In genomic region chr5:65906256-65906655, GRCh38 we compare ENCODE assay signal across 5 cellular contexts.
"Had no signal": no experiment of that assay in that cellular context is flagged by ENCODE, and none has a peak within 500 bp of the region (broad histone marks: within the 10 kb centered on the region; RNA-seq: fewer than 3 reads in every experiment).

No MANE protein-coding gene starts in this region.

- DNase-seq: IMR-90, KBM-7 had no signal

- H3K27ac ChIP-seq: HL-60 had no signal

- FAIRE-seq: HTR-8/SVneo, K562 had no signal

- H3K4me3 ChIP-seq: K562 had no signal

- ATAC-seq: K562 had no signal
